32 cellular contexts compared by ENCODE assay signal in genomic region chr1:85025940-85026339, GRCh38. TPM values are rescaled to one million over a fixed set of nuclear protein-coding genes. Genes with fewer than 3 reads are reported as not detected.
"Had no signal": no experiment of that assay in that cellular context is flagged by ENCODE, and none has a peak within 500 bp of the region (broad histone marks: within the 10 kb centered on the region; RNA-seq: fewer than 3 reads in every experiment).

No MANE protein-coding gene starts in this region.

- H3K27me3 ChIP-seq: ascending aorta, breast epithelium, cardiac muscle cell, esophagus muscularis mucosa, foreskin keratinocyte, gastrocnemius medialis, heart left ventricle had no signal

- H3K36me3 ChIP-seq: ascending aorta, breast epithelium, cardiac muscle cell, esophagus muscularis mucosa, gastrocnemius medialis, heart left ventricle had no signal

- H3K4me3 ChIP-seq: ascending aorta, breast epithelium, cardiac muscle cell, esophagus muscularis mucosa, gastrocnemius medialis, heart left ventricle had no signal

- DNase-seq: activated CD4-positive, alpha-beta memory T cell treated with anti-CD3 and anti-CD28 coated beads for 36 hours; activated CD4-positive, alpha-beta T cell treated with anti-CD3 and anti-CD28 coated beads for 36 hours; activated CD4-positive, alpha-beta T cell treated with anti-CD3 and anti-CD28 coated beads, Interleukin-2, amount 10 ng/mL, durations not matched to agents 24 days and 14 days; activated CD4-positive, CD25-positive, alpha-beta regulatory T cell; activated CD4-positive, CD25-positive, alpha-beta regulatory T cell treated with anti-CD3 and anti-CD28 coated beads, Interleukin-2, amount 50 U/mL, for 72 hours; activated CD8-positive, alpha-beta memory T cell treated with anti-CD3 and anti-CD28 coated beads, Interleukin-2, amount 10 ng/mL, durations not matched to agents 7 days and 5 days; activated CD8-positive, alpha-beta memory T cell treated with anti-CD3 and anti-CD28 coated beads, Interleukin-2, amount 50 U/mL, for 4 hours; activated CD8-positive, alpha-beta T cell treated with anti-CD3 and anti-CD28 coated beads, Interleukin-2, amount 10 ng/mL, durations not matched to agents 7 days and 5 days; activated gamma-delta T cell; activated naive CD4-positive, alpha-beta T cell; activated naive CD4-positive, alpha-beta T cell treated with anti-CD3 and anti-CD28 coated beads, Interleukin-2, amount 10 ng/mL, durations not matched to agents 7 days and 5 days; activated naive CD8-positive, alpha-beta T cell treated with anti-CD3 and anti-CD28 coated beads, Interleukin-2, amount 10 ng/mL, durations not matched to agents 7 days and 5 days; activated T-cell treated with anti-CD3 and anti-CD28 coated beads, Interleukin-2, amount 50 U/mL, for 1 hour; activated T-cell treated with anti-CD3 and anti-CD28 coated beads, Interleukin-2, amount 50 U/mL, for 48 hours; central memory CD4-positive, alpha-beta T cell; cortex of kidney; dermis blood vessel endothelial cell; effector CD4-positive, alpha-beta T cell; effector memory CD8-positive, alpha-beta T cell; erythroblast; foreskin keratinocyte; gastrocnemius medialis; glutamatergic neuron; heart left ventricle; T-helper 2 cell had no signal

- H3K27ac ChIP-seq: ascending aorta, breast epithelium, cardiac muscle cell, esophagus muscularis mucosa, foreskin keratinocyte, gastrocnemius medialis, heart left ventricle had no signal

- H3K9me3 ChIP-seq: ascending aorta, breast epithelium, esophagus muscularis mucosa, gastrocnemius medialis, heart left ventricle had no signal

- FAIRE-seq: colon had no signal

- H3K4me1 ChIP-seq: ascending aorta, breast epithelium, esophagus muscularis mucosa, foreskin keratinocyte, gastrocnemius medialis, heart left ventricle had no signal

- ATAC-seq: activated CD4-positive, alpha-beta T cell treated with anti-CD3 and anti-CD28 coated beads for 36 hours; activated CD8-positive, alpha-beta memory T cell treated with anti-CD3 and anti-CD28 coated beads, Interleukin-2, amount 10 ng/mL, durations not matched to agents 7 days and 5 days; activated CD8-positive, alpha-beta T cell treated with anti-CD3 and anti-CD28 coated beads, Interleukin-2, amount 10 ng/mL, durations not matched to agents 7 days and 5 days; activated naive CD4-positive, alpha-beta T cell treated with anti-CD3 and anti-CD28 coated beads, Interleukin-2, amount 50 U/mL, for 72 hours; effector memory CD8-positive, alpha-beta T cell; foreskin keratinocyte; gastrocnemius medialis; heart left ventricle had no signal

RNA-seq across cellular contexts. Expression of gene MCOLN3, which starts 22.4 kb away (rescaled TPM):
- total RNA-seq: dermis blood vessel endothelial cell had no signal

RNA-seq across cellular contexts. Expression of gene MCOLN2, which starts 29.0 kb away (rescaled TPM):
- total RNA-seq: ascending aorta, cardiac muscle cell, cerebellum, dermis blood vessel endothelial cell had no signal
- polyA plus RNA-seq: cardiac muscle cell, heart left ventricle had no signal
